28 cellular contexts compared by ENCODE assay signal in the genomic region with DNA sequence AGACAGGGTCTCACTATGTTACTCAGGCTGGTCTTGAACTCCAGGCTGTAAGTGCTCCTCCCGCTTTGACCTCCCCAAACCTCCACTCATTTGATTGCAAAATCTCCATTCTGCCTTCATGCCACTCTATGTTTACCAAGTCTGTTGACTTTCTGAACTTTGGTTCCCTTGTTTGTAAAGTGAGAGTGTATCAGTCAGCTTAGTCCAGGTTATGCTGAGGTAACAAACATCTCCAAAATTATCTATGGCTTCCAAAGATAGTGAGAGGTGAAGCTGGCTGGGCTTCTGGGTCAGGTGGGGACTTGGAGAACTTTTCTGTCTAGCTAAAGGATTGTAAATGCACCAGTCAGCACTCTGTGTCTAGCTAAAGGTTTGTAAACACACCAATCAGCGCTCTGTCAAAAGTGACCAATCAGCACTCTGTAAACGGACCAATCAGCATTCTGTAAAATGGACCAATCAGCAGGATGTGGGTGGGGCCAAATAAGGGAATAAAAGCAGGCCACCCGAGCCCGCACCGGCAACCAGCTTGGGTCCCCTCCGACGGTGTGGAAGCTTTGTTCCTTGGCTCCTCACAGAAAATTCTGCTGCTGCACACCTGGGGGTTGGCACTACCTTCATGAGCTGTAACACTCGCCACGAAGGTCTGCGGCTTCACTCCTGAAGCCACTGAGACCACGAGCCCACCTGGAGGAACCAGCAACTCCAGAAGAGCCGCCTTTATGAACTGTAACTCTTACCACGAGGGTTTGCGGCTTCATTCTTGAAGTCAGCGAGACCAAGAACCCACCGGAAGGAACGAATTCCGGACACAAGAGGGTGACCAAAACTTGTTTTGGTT.
"Had no signal": no experiment of that assay in that cellular context is flagged by ENCODE, and none has a peak within 500 bp of the region (broad histone marks: within the 10 kb centered on the region; RNA-seq: fewer than 3 reads in every experiment).

No MANE protein-coding gene starts in this region.

- H3K9me3 ChIP-seq: breast epithelium, mucosa of descending colon, ovary, suprapubic skin, tibial nerve had no signal

- H3K27me3 ChIP-seq: breast epithelium, esophagus squamous epithelium, ovary, sigmoid colon, suprapubic skin, tibial nerve had no signal

- FAIRE-seq: small intestine had no signal

- H3K4me3 ChIP-seq: breast epithelium, esophagus squamous epithelium, left ventricle myocardium inferior, lung, mucosa of descending colon, ovary, sigmoid colon, suprapubic skin, tibial nerve had no signal

- H3K9me3 Mint-ChIP-seq: activated CD4-positive, alpha-beta T cell treated with anti-CD3 and anti-CD28 coated beads, Interleukin-2, amount 10 ng/mL, durations not matched to agents 24 days and 14 days; central memory CD8-positive, alpha-beta T cell had no signal

- H3K27me3 Mint-ChIP-seq: activated CD4-positive, alpha-beta memory T cell treated with anti-CD3 and anti-CD28 coated beads for 36 hours; activated CD4-positive, alpha-beta T cell treated with anti-CD3 and anti-CD28 coated beads, Interleukin-2, amount 10 ng/mL, durations not matched to agents 24 days and 14 days; central memory CD8-positive, alpha-beta T cell; dendritic cell treated with granulocyte-macrophage colony-stimulating factor and Interleukin-4, amounts not matched to agents 40 ng/mL and 50 ng/mL, for 4 days; stimulated activated memory B cell treated with anti-CD40 and anti-IgM and Interleukin-4, amounts not matched to agents 10 μg/mL and 1 μg/mL and 100 μg/mL, for 72 hours had no signal

- H3K27ac ChIP-seq: breast epithelium, esophagus squamous epithelium, left ventricle myocardium inferior, ovary, sigmoid colon, suprapubic skin, tibial nerve had no signal

- H3K4me3 Mint-ChIP-seq: activated CD4-positive, alpha-beta memory T cell treated with anti-CD3 and anti-CD28 coated beads for 36 hours; activated CD4-positive, alpha-beta T cell treated with anti-CD3 and anti-CD28 coated beads, Interleukin-2, amount 10 ng/mL, durations not matched to agents 24 days and 14 days; activated T-cell treated with anti-CD3 and anti-CD28 coated beads, Interleukin-2, amount 50 U/mL, for 72 hours; central memory CD8-positive, alpha-beta T cell; dendritic cell treated with granulocyte-macrophage colony-stimulating factor and Interleukin-4, amounts not matched to agents 40 ng/mL and 50 ng/mL, for 4 days; nephron; stimulated activated memory B cell treated with anti-CD40 and anti-IgM and Interleukin-4, amounts not matched to agents 10 μg/mL and 1 μg/mL and 100 μg/mL, for 72 hours had no signal

- ATAC-seq: activated T-cell treated with anti-CD3 and anti-CD28 coated beads, Interleukin-2, amount 50 U/mL, for 72 hours; mucosa of descending colon; stimulated activated memory B cell treated with anti-CD40 and anti-IgM and Interleukin-4, amounts not matched to agents 10 μg/mL and 1 μg/mL and 100 μg/mL, for 72 hours had no signal

- H3K4me1 Mint-ChIP-seq: activated CD4-positive, alpha-beta T cell treated with anti-CD3 and anti-CD28 coated beads, Interleukin-2, amount 10 ng/mL, durations not matched to agents 24 days and 14 days; central memory CD8-positive, alpha-beta T cell; stimulated activated memory B cell treated with anti-CD40 and anti-IgM and Interleukin-4, amounts not matched to agents 10 μg/mL and 1 μg/mL and 100 μg/mL, for 72 hours had no signal

- H3K4me1 ChIP-seq: breast epithelium, left ventricle myocardium inferior, suprapubic skin had no signal

- H3K27ac Mint-ChIP-seq: activated CD4-positive, alpha-beta memory T cell treated with anti-CD3 and anti-CD28 coated beads for 36 hours; activated CD4-positive, alpha-beta T cell treated with anti-CD3 and anti-CD28 coated beads, Interleukin-2, amount 10 ng/mL, durations not matched to agents 24 days and 14 days; activated T-cell treated with anti-CD3 and anti-CD28 coated beads, Interleukin-2, amount 50 U/mL, for 72 hours; dendritic cell treated with granulocyte-macrophage colony-stimulating factor and Interleukin-4, amounts not matched to agents 40 ng/mL and 50 ng/mL, for 4 days; nephron; progenitor cell of endocrine pancreas; stimulated activated memory B cell treated with anti-CD40 and anti-IgM and Interleukin-4, amounts not matched to agents 10 μg/mL and 1 μg/mL and 100 μg/mL, for 72 hours had no signal

- DNase-seq: activated CD4-positive, alpha-beta memory T cell treated with anti-CD3 and anti-CD28 coated beads for 36 hours; activated CD4-positive, alpha-beta T cell treated with anti-CD3 and anti-CD28 coated beads, Interleukin-2, amount 10 ng/mL, durations not matched to agents 24 days and 14 days; activated CD4-positive, CD25-positive, alpha-beta regulatory T cell treated with anti-CD3 and anti-CD28 coated beads, Interleukin-2, amount 50 U/mL, for 72 hours; activated naive CD4-positive, alpha-beta T cell; activated T-cell treated with anti-CD3 and anti-CD28 coated beads for 4 hours; esophagus squamous epithelium; foreskin melanocyte; islet precursor cell; left ventricle myocardium inferior; mesendoderm; mucosa of descending colon; ovary; retina; sigmoid colon; small intestine; stimulated activated CD4-positive, alpha-beta T cell treated with anti-CD3 and anti-CD28 coated beads, Interleukin-4, amount 100 ng/mL, for 4 hours; stimulated activated CD8-positive, alpha-beta memory T cell treated with anti-CD3 and anti-CD28 coated beads, Interleukin-4, amount 100 ng/mL, for 48 hours; T-helper 2 cell had no signal

- H3K36me3 ChIP-seq: breast epithelium, ovary, sigmoid colon had no signal
